Comparison of ENCODE assay signal across 8 cellular contexts in genomic region chr3:23944861-23945652, GRCh38. TPM values are rescaled to one million over a fixed set of nuclear protein-coding genes. Genes with fewer than 3 reads are reported as not detected.
A peak's percentile ranks its signal among the peaks of the same experiment; 100 is the strongest.
DNase-seq lines count a peak whose midpoint lies in the region; ATAC-seq and TF ChIP-seq lines count a peak whose summit lies in the region.

Gene NR1D2 (plus strand): TSS chr3:23945286. CDS start chr3:23945579, 293 bp downstream.

- POLR2A ChIA-PET in activated CD4-positive, alpha-beta T cell treated with anti-CD3 and anti-CD28 coated beads for 36 hours (lab: Charles Lee) = interaction anchor here (1.5 kb wide), 1 partner anchor 28 kb away, joined by 10 read pairs; the partner anchor contains the start of genes NKIRAS1 and RPL15

- H3K27me3 Mint-ChIP-seq in activated CD4-positive, alpha-beta T cell treated with anti-CD3 and anti-CD28 coated beads for 36 hours = peaks cover 10% of the 10 kb centered on the region

- peak within 1 kb of the TSS; percentile 86 for H3K27ac ChIP-seq in ACC112 (ENCODE audit: low read depth, low read length)
- peak within 1 kb of the TSS; percentile 88 for H3K27ac ChIP-seq in layer of hippocampus (ENCODE audit: low read depth, low read length)

- H3K27ac Mint-ChIP-seq in activated CD4-positive, alpha-beta T cell treated with anti-CD3 and anti-CD28 coated beads for 36 hours = peak within 1 kb of the TSS; percentile 38

- H3K4me1 Mint-ChIP-seq in activated CD4-positive, alpha-beta T cell treated with anti-CD3 and anti-CD28 coated beads for 36 hours = peaks cover 34% of the 10 kb centered on the region

- DNase-seq in NCI-H2171 treated with DMSO at 0.1 percent for 48 hours (lab: John Stamatoyannopoulos, UW) (peak; percentile 62), choroid plexus epithelial cell (ENCODE audit: low read depth) (peak; percentile 83)
- DNase-seq in activated CD4-positive, alpha-beta T cell treated with anti-CD3 and anti-CD28 coated beads for 36 hours = peak; percentile 87
- DNase-seq in stimulated activated CD4-positive, alpha-beta T cell treated with anti-CD3 and anti-CD28 coated beads, Interleukin-1b, Interleukin-23, amount 100 ng/mL, for 24 hours (ENCODE audit: low read depth in 4 of 4, low spot score in 1 of 4) = peak; percentile 38 to 72 (median 54)

- ATAC-seq in GM18511 (IDR thresholded peaks at IDR 0.05; ENCODE audit: unreplicated experiment) = peak; percentile 59
- peak; percentile 45 for ATAC-seq in HG02981 (IDR thresholded peaks at IDR 0.05; ENCODE audit: unreplicated experiment)
- peak; percentile 52 for ATAC-seq in activated CD4-positive, alpha-beta T cell treated with anti-CD3 and anti-CD28 coated beads for 36 hours

- peak within 1 kb of the TSS; percentile 86 for H3K4me3 ChIP-seq in ACC112 (ENCODE audit: low read depth, low read length)
- peak within 1 kb of the TSS; percentile 83 for H3K4me3 ChIP-seq in choroid plexus epithelial cell (ENCODE audit: low read depth, low read length)

- peak within 1 kb of the TSS; percentile 80 for H3K4me3 Mint-ChIP-seq in activated CD4-positive, alpha-beta T cell treated with anti-CD3 and anti-CD28 coated beads for 36 hours

- H3K27me3 ChIP-seq in ACC112 (ENCODE audit: insufficient read depth, low read length) = no peaks in the 10 kb centered on the region
- no peaks in the 10 kb centered on the region for H3K27me3 ChIP-seq in layer of hippocampus (ENCODE audit: control insufficient read depth, insufficient read depth, low read length)

- CTCF ChIA-PET in activated CD4-positive, alpha-beta T cell treated with anti-CD3 and anti-CD28 coated beads for 36 hours (lab: Charles Lee) = interaction anchor here (1.0 to 1.8 kb wide), 4 partner anchors 24 to 133 kb away, joined by 3 to 5 read pairs (median 4); partner anchors contain the start of genes NKIRAS1 and RPL15

- no peaks in the 10 kb centered on the region for H3K36me3 ChIP-seq in ACC112 (ENCODE audit: insufficient read depth, low read length)

- peaks cover 3% of the 10 kb centered on the region for H3K36me3 Mint-ChIP-seq in activated CD4-positive, alpha-beta T cell treated with anti-CD3 and anti-CD28 coated beads for 36 hours (ENCODE audit: low read depth)

- intact Hi-C loops in activated CD4-positive, alpha-beta T cell treated with anti-CD3 and anti-CD28 coated beads for 36 hours (cut with DNase I, micrococcal nuclease) = loop anchor here (1.0 to 10.0 kb wide), 8 partner anchors 28 to 1840 kb away; partner anchors contain the start of genes NGLY1 (in 2 of the 2), RPL15 (in 2 of the 2), UBE2E2 (in 2 of the 2) and TOP2B (in 1 of the 2)

- H3K9me3 Mint-ChIP-seq in activated CD4-positive, alpha-beta T cell treated with anti-CD3 and anti-CD28 coated beads for 36 hours (ENCODE audit: low read depth) = no peaks in the 10 kb centered on the region

- peak within 1 kb of the TSS; percentile 87 for H2AFZ ChIP-seq in ACC112 (ENCODE audit: low read length, unreplicated experiment)

- peaks cover 41% of the 10 kb centered on the region for H3K4me1 ChIP-seq in ACC112 (ENCODE audit: control insufficient read depth, insufficient read depth, low read length, unreplicated experiment)

- H3K79me2 ChIP-seq in ACC112 (ENCODE audit: control insufficient read depth, insufficient read depth, low read length, unreplicated experiment) = peaks cover 14% of the 10 kb centered on the region

- TF ChIP-seq CTCF in choroid plexus epithelial cell (conservative IDR thresholded peaks at IDR 0.05; ENCODE audit: low read depth, low read length) = no peak

RNA-seq across cellular contexts. Expression of gene NR1D2, which starts in this region (rescaled TPM):
- total RNA-seq in activated CD4-positive, alpha-beta T cell treated with anti-CD3 and anti-CD28 coated beads for 36 hours = 1 to 10 TPM; 2.4 to 2.7 TPM

Comparison
In these comparisons a context has a peak if more than half of its experiments do, and no peak if none do; other contexts are left out.
1. Peak in every context shown above with its lines: DNase-seq, ATAC-seq, H3K4me3 ChIP-seq and H3K27ac ChIP-seq.